Comparison of ENCODE assay signal across 8 cellular contexts in genomic region chr17:77372444-77373297, GRCh38.
DNase-seq lines count a peak whose midpoint lies in the region; ATAC-seq and TF ChIP-seq lines count a peak whose summit lies in the region.

No MANE protein-coding gene starts in this region.

- H3K4me3 ChIP-seq in GM23338 = peak overlapping the region; percentile 96

- 0 out of 2 replicates have a peak, but pooled peaks cover 11% of the 10 kb centered on the region for H3F3A ChIP-seq in GM23338 (replicated peaks; ENCODE audit: low read depth)

- H3K4me1 Mint-ChIP-seq in GM23338 = peaks cover 57% of the 10 kb centered on the region
- H3K4me1 Mint-ChIP-seq in activated CD4-positive, alpha-beta memory T cell treated with anti-CD3 and anti-CD28 coated beads, Interleukin-2, amount 10 ng/mL, durations not matched to agents 7 days and 5 days = peaks cover 51% of the 10 kb centered on the region
- H3K4me1 Mint-ChIP-seq in effector memory CD8-positive, alpha-beta T cell (ENCODE audit: low read depth in 2 of 2) = peaks cover 50 to 51% of the 10 kb centered on the region in 2 donors

- H4K20me1 ChIP-seq in GM23338 (replicated peaks; ENCODE audit: insufficient read depth) = peaks cover 29% of the 10 kb centered on the region

- H2AFZ ChIP-seq in GM23338 = 0 out of 2 replicates have a peak overlapping the region, but pooled peaks have one; percentile 38

- peak overlapping the region; percentile 68 for H3K4me3 Mint-ChIP-seq in GM23338
- peak overlapping the region; percentile 74 for H3K4me3 Mint-ChIP-seq in activated CD4-positive, alpha-beta memory T cell treated with anti-CD3 and anti-CD28 coated beads, Interleukin-2, amount 10 ng/mL, durations not matched to agents 7 days and 5 days
- peak overlapping the region; percentile 82 to 87 for H3K4me3 Mint-ChIP-seq in effector memory CD8-positive, alpha-beta T cell

- peaks cover 35% of the 10 kb centered on the region for H3K27me3 Mint-ChIP-seq in GM23338 (ENCODE audit: insufficient read depth, low read depth, poor library complexity)
- peaks cover 3% of the 10 kb centered on the region for H3K27me3 Mint-ChIP-seq in activated CD4-positive, alpha-beta memory T cell treated with anti-CD3 and anti-CD28 coated beads, Interleukin-2, amount 10 ng/mL, durations not matched to agents 7 days and 5 days
- no peaks in the 10 kb centered on the region for H3K27me3 Mint-ChIP-seq in effector memory CD8-positive, alpha-beta T cell

- peak overlapping the region; percentile 98 for H3K4me2 ChIP-seq in GM23338

- no peaks in the 10 kb centered on the region for H3K27me3 ChIP-seq in GM23338 (ENCODE audit: insufficient read depth)

- peaks cover 47% of the 10 kb centered on the region for H3K4me1 ChIP-seq in GM23338 (ENCODE audit: insufficient read depth)

- H3K79me2 ChIP-seq in GM23338 (replicated peaks; ENCODE audit: insufficient read depth) = peaks cover 41% of the 10 kb centered on the region

- H3K27ac Mint-ChIP-seq in GM23338 = no peak overlapping the region
- peak overlapping the region; percentile 82 for H3K27ac Mint-ChIP-seq in activated CD4-positive, alpha-beta memory T cell treated with anti-CD3 and anti-CD28 coated beads, Interleukin-2, amount 10 ng/mL, durations not matched to agents 7 days and 5 days
- H3K27ac Mint-ChIP-seq in effector memory CD8-positive, alpha-beta T cell = peak overlapping the region; percentile 85 to 87

- DNase-seq in DMS114 treated with DMSO at 0.1 percent for 48 hours (lab: John Stamatoyannopoulos, UW; ENCODE audit: unreplicated experiment) = peak; percentile 26
- DNase-seq in GM23338 (ENCODE audit: low spot score) = peak; percentile 94
- DNase-seq in NCI-H1694 treated with DMSO at 0.1 percent for 48 hours (lab: John Stamatoyannopoulos, UW) = peak; percentile 50
- DNase-seq in activated CD4-positive, alpha-beta memory T cell treated with anti-CD3 and anti-CD28 coated beads, Interleukin-2, amount 10 ng/mL, durations not matched to agents 7 days and 5 days = peak; percentile 81
- DNase-seq in effector memory CD8-positive, alpha-beta T cell = peak; percentile 56 to 62 (median 59)
- peak; percentile 64 for DNase-seq in medulla oblongata (ENCODE audit: extremely low spot score)
- peak; percentile 52 for DNase-seq in stimulated activated naive CD4-positive, alpha-beta T cell treated with Interleukin-2 at 50 U/mL for 16 hours (lab: John Stamatoyannopoulos, UW)
- DNase-seq in SIG-M5 (lab: John Stamatoyannopoulos, UW) = no peak

- no peaks in the 10 kb centered on the region for H3K9me2 ChIP-seq in GM23338 (ENCODE audit: insufficient read depth)

- CTCF ChIA-PET in activated CD4-positive, alpha-beta memory T cell treated with anti-CD3 and anti-CD28 coated beads, Interleukin-2, amount 10 ng/mL, durations not matched to agents 7 days and 5 days (lab: Charles Lee) = interaction anchor here (0.7 to 2.4 kb wide), 3 partner anchors 28 to 57 kb away, joined by 3 to 6 read pairs (median 5); no protein-coding TSS in a partner anchor

- TF ChIP-seq CTCF in GM23338 (conservative IDR thresholded peaks at IDR 0.05; ENCODE audit: low read depth in 2 of 2) = peak in 1 of 2 experiments; percentile 14; a peak in 1 of 4 replicates

- POLR2A ChIA-PET in activated CD4-positive, alpha-beta memory T cell treated with anti-CD3 and anti-CD28 coated beads, Interleukin-2, amount 10 ng/mL, durations not matched to agents 7 days and 5 days (lab: Charles Lee) = interaction anchor here (0.7 to 6.5 kb wide), 7 partner anchors 14 to 41 kb away, joined by 3 to 120 read pairs (median 4); no protein-coding TSS in a partner anchor

- H3K36me3 Mint-ChIP-seq in GM23338 (ENCODE audit: low read depth) = no peaks in the 10 kb centered on the region
- peaks cover 31% of the 10 kb centered on the region for H3K36me3 Mint-ChIP-seq in activated CD4-positive, alpha-beta memory T cell treated with anti-CD3 and anti-CD28 coated beads, Interleukin-2, amount 10 ng/mL, durations not matched to agents 7 days and 5 days (ENCODE audit: low read depth)
- peaks cover 21% of the 10 kb centered on the region for H3K36me3 Mint-ChIP-seq in effector memory CD8-positive, alpha-beta T cell (ENCODE audit: insufficient read depth)

- no peaks in the 10 kb centered on the region for H3K9me3 Mint-ChIP-seq in GM23338
- no peaks in the 10 kb centered on the region for H3K9me3 Mint-ChIP-seq in activated CD4-positive, alpha-beta memory T cell treated with anti-CD3 and anti-CD28 coated beads, Interleukin-2, amount 10 ng/mL, durations not matched to agents 7 days and 5 days
- no peaks in the 10 kb centered on the region for H3K9me3 Mint-ChIP-seq in effector memory CD8-positive, alpha-beta T cell

- peak; percentile 65 for ATAC-seq in GM23338
- ATAC-seq in effector memory CD8-positive, alpha-beta T cell (replicated peaks) = peak; percentile 48

- no peaks in the 10 kb centered on the region for H3K36me3 ChIP-seq in GM23338 (ENCODE audit: insufficient read depth)

- peak overlapping the region; percentile 78; the same call in 1 of the 2 replicates for H3K27ac ChIP-seq in GM23338 (ENCODE audit: low read depth)

TF ChIP-seq in GM23338, 12 proteins besides CTCF, POLR2A, EP300 and RAD21 (continues in another document):
- TF ChIP-seq ETS1 (IDR thresholded peaks at IDR 0.05) (peak; percentile 34; the same call in 1 of the 2 replicates), STAT1 (IDR thresholded peaks at IDR 0.05; ENCODE audit: unreplicated experiment) (no peak), CREB1 (CRISPR knock-in tag; IDR thresholded peaks at IDR 0.05; ENCODE audit: low read depth) (no peak; the same call in none of the 2 replicates), ZNF331 (CRISPR knock-in tag; IDR thresholded peaks at IDR 0.05; ENCODE audit: low read depth) (no peak), EZH2 (IDR thresholded peaks at IDR 0.05; ENCODE audit: low read depth, unreplicated experiment) (no peak), NANOG (IDR thresholded peaks at IDR 0.05; ENCODE audit: borderline replicate concordance) (no peak)
- TF ChIP-seq, protein P1, sequence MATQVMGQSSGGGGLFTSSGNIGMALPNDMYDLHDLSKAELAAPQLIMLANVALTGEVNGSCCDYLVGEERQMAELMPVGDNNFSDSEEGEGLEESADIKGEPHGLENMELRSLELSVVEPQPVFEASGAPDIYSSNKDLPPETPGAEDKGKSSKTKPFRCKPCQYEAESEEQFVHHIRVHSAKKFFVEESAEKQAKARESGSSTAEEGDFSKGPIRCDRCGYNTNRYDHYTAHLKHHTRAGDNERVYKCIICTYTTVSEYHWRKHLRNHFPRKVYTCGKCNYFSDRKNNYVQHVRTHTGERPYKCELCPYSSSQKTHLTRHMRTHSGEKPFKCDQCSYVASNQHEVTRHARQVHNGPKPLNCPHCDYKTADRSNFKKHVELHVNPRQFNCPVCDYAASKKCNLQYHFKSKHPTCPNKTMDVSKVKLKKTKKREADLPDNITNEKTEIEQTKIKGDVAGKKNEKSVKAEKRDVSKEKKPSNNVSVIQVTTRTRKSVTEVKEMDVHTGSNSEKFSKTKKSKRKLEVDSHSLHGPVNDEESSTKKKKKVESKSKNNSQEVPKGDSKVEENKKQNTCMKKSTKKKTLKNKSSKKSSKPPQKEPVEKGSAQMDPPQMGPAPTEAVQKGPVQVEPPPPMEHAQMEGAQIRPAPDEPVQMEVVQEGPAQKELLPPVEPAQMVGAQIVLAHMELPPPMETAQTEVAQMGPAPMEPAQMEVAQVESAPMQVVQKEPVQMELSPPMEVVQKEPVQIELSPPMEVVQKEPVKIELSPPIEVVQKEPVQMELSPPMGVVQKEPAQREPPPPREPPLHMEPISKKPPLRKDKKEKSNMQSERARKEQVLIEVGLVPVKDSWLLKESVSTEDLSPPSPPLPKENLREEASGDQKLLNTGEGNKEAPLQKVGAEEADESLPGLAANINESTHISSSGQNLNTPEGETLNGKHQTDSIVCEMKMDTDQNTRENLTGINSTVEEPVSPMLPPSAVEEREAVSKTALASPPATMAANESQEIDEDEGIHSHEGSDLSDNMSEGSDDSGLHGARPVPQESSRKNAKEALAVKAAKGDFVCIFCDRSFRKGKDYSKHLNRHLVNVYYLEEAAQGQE (IDR thresholded peaks at IDR 0.05; ENCODE audit: unreplicated experiment) = no peak
